In genomic region chr12:56521590-56522371, GRCh38 we compare ENCODE assay signal across 8 cellular contexts. TPM values are rescaled to one million over a fixed set of nuclear protein-coding genes. Genes with fewer than 3 reads are reported as not detected.
DNase-seq lines count a peak whose midpoint lies in the region; ATAC-seq and TF ChIP-seq lines count a peak whose summit lies in the region.

A gene with protein sequence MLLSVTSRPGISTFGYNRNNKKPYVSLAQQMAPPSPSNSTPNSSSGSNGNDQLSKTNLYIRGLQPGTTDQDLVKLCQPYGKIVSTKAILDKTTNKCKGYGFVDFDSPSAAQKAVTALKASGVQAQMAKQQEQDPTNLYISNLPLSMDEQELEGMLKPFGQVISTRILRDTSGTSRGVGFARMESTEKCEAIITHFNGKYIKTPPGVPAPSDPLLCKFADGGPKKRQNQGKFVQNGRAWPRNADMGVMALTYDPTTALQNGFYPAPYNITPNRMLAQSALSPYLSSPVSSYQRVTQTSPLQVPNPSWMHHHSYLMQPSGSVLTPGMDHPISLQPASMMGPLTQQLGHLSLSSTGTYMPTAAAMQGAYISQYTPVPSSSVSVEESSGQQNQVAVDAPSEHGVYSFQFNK (plus strand): TSS chr12:56521820. CDS start chr12:56522024, 204 bp downstream.

- H3K4me1 ChIP-seq in HAP-1 (peaks cover 18% of the 10 kb centered on the region), right lobe of liver (no peaks in the 10 kb centered on the region)

- intact Hi-C loops in activated CD4-positive, alpha-beta memory T cell treated with anti-CD3 and anti-CD28 coated beads for 36 hours (cut with micrococcal nuclease) = no loop called here
- intact Hi-C loops in right lobe of liver (cut with DNase I) = loop anchor here in 1 of 2 donors (5.0 kb wide), 1 partner anchor 51 kb away; no protein-coding TSS in a partner anchor

- no peak for TF ChIP-seq CTCF in right lobe of liver (IDR thresholded peaks at IDR 0.05)

- H3K27ac Mint-ChIP-seq in activated CD4-positive, alpha-beta memory T cell treated with anti-CD3 and anti-CD28 coated beads for 36 hours = no peak within 1 kb of the TSS
- peak within 1 kb of the TSS; percentile 92 to 97 for H3K27ac Mint-ChIP-seq in effector memory CD8-positive, alpha-beta T cell

- ATAC-seq in effector memory CD8-positive, alpha-beta T cell (replicated peaks) = peak; percentile 98
- peak; percentile 88 to 94 (median 94) for ATAC-seq in right lobe of liver

- peak within 1 kb of the TSS; percentile 50 to 76 (median 71) for H3K27ac ChIP-seq in right lobe of liver

- H3K36me3 ChIP-seq in HAP-1 (replicated peaks) (no peaks in the 10 kb centered on the region), right lobe of liver (no peaks in the 10 kb centered on the region)

- POLR2A ChIA-PET in activated CD4-positive, alpha-beta memory T cell treated with anti-CD3 and anti-CD28 coated beads for 36 hours (lab: Charles Lee) = interaction anchor here (0.6 to 1.0 kb wide), 3 partner anchors 12 to 139 kb away, joined by 3 to 4 read pairs (median 3); no protein-coding TSS in a partner anchor

- peak within 1 kb of the TSS; percentile 56 for H3K4me3 Mint-ChIP-seq in activated CD4-positive, alpha-beta memory T cell treated with anti-CD3 and anti-CD28 coated beads for 36 hours
- peak within 1 kb of the TSS; percentile 88 to 94 for H3K4me3 Mint-ChIP-seq in effector memory CD8-positive, alpha-beta T cell

- no peaks in the 10 kb centered on the region for H3K9me3 ChIP-seq in HAP-1
- no peaks in the 10 kb centered on the region for H3K9me3 ChIP-seq in right lobe of liver

- 13% methylated on average over 15 of the region's 15 CpGs for WGBS in right lobe of liver (ENCODE audit: insufficient coverage, low coverage, low lambda C conversion rate, missing lambda C conversion rate)

- CTCF ChIA-PET in activated CD4-positive, alpha-beta memory T cell treated with anti-CD3 and anti-CD28 coated beads for 36 hours (lab: Charles Lee) = interaction anchor here (0.7 to 3.3 kb wide), 8 partner anchors 8 to 73 kb away, joined by 3 to 14 read pairs (median 4); partner anchors contain the start of gene TIMELESS

- H3K4me1 Mint-ChIP-seq in activated CD4-positive, alpha-beta memory T cell treated with anti-CD3 and anti-CD28 coated beads for 36 hours (ENCODE audit: low read depth) = peaks cover 25% of the 10 kb centered on the region
- peaks cover 13 to 18% of the 10 kb centered on the region in 2 donors for H3K4me1 Mint-ChIP-seq in effector memory CD8-positive, alpha-beta T cell (ENCODE audit: low read depth in 2 of 2)

- DNase-seq in CD1c-positive myeloid dendritic cell (ENCODE audit: extremely low spot score) (peak; percentile 55), HAP-1 (ENCODE audit: low spot score in 2 of 2) (peak; percentile 88 to 91), NCI-H460 (ENCODE audit: extremely low read depth, low read depth) (peak; percentile 94), right lobe of liver (peak; percentile 46 to 70 (median 55)), DMS153 treated with DMSO at 0.1 percent for 48 hours (lab: John Stamatoyannopoulos, UW; ENCODE audit: unreplicated experiment) (no peak)
- peak; percentile 49 for DNase-seq in activated CD4-positive, alpha-beta memory T cell treated with anti-CD3 and anti-CD28 coated beads for 36 hours
- DNase-seq in effector memory CD8-positive, alpha-beta T cell = peak; percentile 17 to 29 (median 21)
- peak; percentile 6 for DNase-seq in stimulated activated CD8-positive, alpha-beta memory T cell treated with anti-CD3 and anti-CD28 coated beads, Interleukin-12 subunit alpha, Interleukin-12 subunit beta, amount 100 ng/mL, for 1 hour (ENCODE audit: low read depth)

- TF ChIP-seq POLR2A in right lobe of liver (IDR thresholded peaks at IDR 0.05) = no peak

- H3K4me3 ChIP-seq in HAP-1 (peak within 1 kb of the TSS; percentile 46), right lobe of liver (peak within 1 kb of the TSS; percentile 23 to 47 (median 34))

- H3K9me3 Mint-ChIP-seq in activated CD4-positive, alpha-beta memory T cell treated with anti-CD3 and anti-CD28 coated beads for 36 hours = no peaks in the 10 kb centered on the region
- H3K9me3 Mint-ChIP-seq in effector memory CD8-positive, alpha-beta T cell = no peaks in the 10 kb centered on the region

- H3K27me3 Mint-ChIP-seq in activated CD4-positive, alpha-beta memory T cell treated with anti-CD3 and anti-CD28 coated beads for 36 hours = peaks cover 1% of the 10 kb centered on the region
- peaks cover 0 to 6% of the 10 kb centered on the region in 2 donors for H3K27me3 Mint-ChIP-seq in effector memory CD8-positive, alpha-beta T cell

- no peaks in the 10 kb centered on the region for H3K27me3 ChIP-seq in HAP-1 (ENCODE audit: low read depth)
- no peaks in the 10 kb centered on the region for H3K27me3 ChIP-seq in right lobe of liver

- in situ Hi-C loops in HAP-1 (cut with MboI; ENCODE audit: low sequenced_read_pairs) = no loop called here

- H3K36me3 Mint-ChIP-seq in activated CD4-positive, alpha-beta memory T cell treated with anti-CD3 and anti-CD28 coated beads for 36 hours = no peaks in the 10 kb centered on the region
- H3K36me3 Mint-ChIP-seq in effector memory CD8-positive, alpha-beta T cell (ENCODE audit: insufficient read depth) = no peaks in the 10 kb centered on the region

RNA-seq across cellular contexts. Expression of the gene that starts here (rescaled TPM):
- total RNA-seq in NCI-H460 (2014; rRNA removed; shearing (Covaris generic)) = 49.6 and 52.8 TPM in 2 replicates
- polyA plus RNA-seq in NCI-H460 (2014; cell fraction: nucleus; rRNA removed) = 37.6 and 47.8 TPM in 2 replicates
- 1 to 10 TPM; 2.2 to 2.9 TPM for total RNA-seq in activated CD4-positive, alpha-beta memory T cell treated with anti-CD3 and anti-CD28 coated beads for 36 hours
- 1 to 10 TPM; 3.4 to 6.4 (median 4.3) TPM for total RNA-seq in right lobe of liver
